Comparison of ENCODE assay signal across 8 cellular contexts in the genomic region with DNA sequence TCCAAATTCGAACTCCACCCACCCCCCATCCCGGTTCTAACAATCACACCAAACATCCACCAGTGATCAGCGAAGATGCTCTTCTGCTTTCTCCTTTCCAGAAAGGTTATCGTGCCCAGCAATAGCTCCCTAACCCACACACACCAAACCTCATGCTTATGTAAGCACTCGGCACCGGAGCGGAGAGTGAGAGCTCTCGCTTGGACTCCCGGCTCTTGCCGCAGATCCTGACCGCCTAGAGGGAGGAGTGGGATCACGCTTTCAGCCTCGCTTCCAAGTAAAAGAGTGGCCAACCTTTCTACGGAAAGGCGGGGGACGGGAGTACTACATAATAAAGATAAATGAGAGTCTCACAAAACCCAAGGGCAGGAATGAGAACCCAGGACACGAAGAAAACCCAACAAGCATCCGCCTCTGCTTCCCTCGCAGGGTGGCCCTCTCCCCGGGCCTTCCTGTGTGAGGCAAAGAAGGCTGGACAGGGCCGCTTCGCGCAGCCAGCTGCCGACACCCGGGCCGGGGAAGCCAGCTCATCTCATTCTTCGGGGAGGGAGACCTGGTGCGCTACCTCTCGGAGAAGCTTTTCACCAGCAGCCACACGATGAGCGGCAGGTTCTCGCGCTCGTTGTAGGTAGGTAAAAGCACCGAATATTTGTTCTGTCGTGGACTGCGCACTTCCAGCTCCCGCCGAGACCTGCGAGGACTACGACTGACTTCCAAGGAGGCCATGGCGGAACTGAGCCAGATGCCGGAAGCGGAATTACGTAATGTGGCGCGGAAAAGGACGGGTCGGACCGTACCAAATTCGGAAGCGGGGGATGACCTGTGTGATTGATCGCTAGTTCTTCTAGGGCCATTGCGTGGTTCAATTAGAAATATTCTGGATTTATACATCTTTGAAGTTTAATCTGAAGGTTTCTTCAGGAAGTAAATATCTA. TPM values are rescaled to one million over a fixed set of nuclear protein-coding genes. Genes with fewer than 3 reads are reported as not detected.
DNase-seq lines count a peak whose midpoint lies in the region; ATAC-seq, FAIRE-seq and TF ChIP-seq lines count a peak whose summit lies in the region.

A gene (minus strand): TSS at position 735 of the 935 bp plus-strand sequence. CDS start 9 bp downstream, at position 726.

- H3K27me3 ChIP-seq in esophagus (ENCODE audit: control insufficient read depth in 1 of 2, insufficient read depth in 2 of 2, low read length in 2 of 2) (no peaks in the 10 kb centered on the region), mucosa of stomach (ENCODE audit: control insufficient read depth, insufficient read depth, low read length) (no peaks in the 10 kb centered on the region)

- H3K4me3 ChIP-seq in esophagus (ENCODE audit: low read depth in 1 of 2, low read length in 2 of 2) (peak within 1 kb of the TSS; percentile 65 to 89), mucosa of stomach (ENCODE audit: low read length) (peak within 1 kb of the TSS; percentile 31)

- WGBS in esophagus, 2 donors: 0% methylated on average over 54 of the region's 54 CpGs

- H3K9me3 ChIP-seq in esophagus (ENCODE audit: control insufficient read depth in 2 of 2, insufficient read depth in 1 of 2, low read depth in 1 of 2, low read length in 1 of 2) (no peaks in the 10 kb centered on the region), mucosa of stomach (ENCODE audit: control insufficient read depth, low read length) (no peaks in the 10 kb centered on the region)

- peaks cover 2 to 3% of the 10 kb centered on the region in 2 donors for H3K36me3 ChIP-seq in esophagus (ENCODE audit: control insufficient read depth in 2 of 2, insufficient read depth in 2 of 2, low read length in 1 of 2)
- H3K36me3 ChIP-seq in mucosa of stomach (ENCODE audit: control insufficient read depth, insufficient read depth, low read length): no peaks in the 10 kb centered on the region

- peak; percentile 59 for DNase-seq in D721Med (ENCODE audit: insufficient read length, low spot score)
- DNase-seq in HuH-7.5 (ENCODE audit: low spot score): peak; percentile 66
- peak; percentile 97 for DNase-seq in OCI-M1 (lab: John Stamatoyannopoulos, UW)
- peak; percentile 77 for DNase-seq in activated T-cell treated with anti-CD3 and anti-CD28 coated beads for 48 hours (ENCODE audit: low read depth)
- peak; percentile 78 to 83 for DNase-seq in stimulated activated CD8-positive, alpha-beta memory T cell treated with anti-CD3 and anti-CD28 coated beads, Interleukin-7, amount 100 ng/mL, for 1 hour (ENCODE audit: low read depth in 2 of 2)

- H3K27ac ChIP-seq in esophagus (ENCODE audit: low read depth in 2 of 2, low read length in 1 of 2): peak within 1 kb of the TSS; percentile 88 to 95

- FAIRE-seq in D721Med (lab: Jason Lieb, UNC): peak; percentile 16

- H3K4me1 ChIP-seq in esophagus (ENCODE audit: control insufficient read depth in 2 of 2, insufficient read depth in 2 of 2, low read length in 1 of 2): peaks cover 7% of the 10 kb centered on the region in 2 donors
- peaks cover 13% of the 10 kb centered on the region for H3K4me1 ChIP-seq in mucosa of stomach (ENCODE audit: control insufficient read depth, insufficient read depth, low read length)

- ATAC-seq in GM21515 (IDR thresholded peaks at IDR 0.05; ENCODE audit: unreplicated experiment): peak; percentile 80

- TF ChIP-seq CTCF in D721Med (IDR thresholded peaks at IDR 0.05; ENCODE audit: insufficient read depth, missing control alignments): no peak

- peak within 1 kb of the TSS; percentile 77 for H3K9ac ChIP-seq in mucosa of stomach (ENCODE audit: low read length)

RNA-seq across cellular contexts. Expression of the gene that starts here (rescaled TPM):
- polyA plus RNA-seq in esophagus: 10 to 100 TPM; 20.7 to 55.8 TPM

Comparison
In these comparisons a context has a peak if more than half of its experiments do, and no peak if none do; other contexts are left out.
1. Peak in every context shown above with its lines: DNase-seq, ATAC-seq, H3K4me3 ChIP-seq and H3K27ac ChIP-seq.